Comparison of ENCODE assay signal across 14 cellular contexts in the genomic region with DNA sequence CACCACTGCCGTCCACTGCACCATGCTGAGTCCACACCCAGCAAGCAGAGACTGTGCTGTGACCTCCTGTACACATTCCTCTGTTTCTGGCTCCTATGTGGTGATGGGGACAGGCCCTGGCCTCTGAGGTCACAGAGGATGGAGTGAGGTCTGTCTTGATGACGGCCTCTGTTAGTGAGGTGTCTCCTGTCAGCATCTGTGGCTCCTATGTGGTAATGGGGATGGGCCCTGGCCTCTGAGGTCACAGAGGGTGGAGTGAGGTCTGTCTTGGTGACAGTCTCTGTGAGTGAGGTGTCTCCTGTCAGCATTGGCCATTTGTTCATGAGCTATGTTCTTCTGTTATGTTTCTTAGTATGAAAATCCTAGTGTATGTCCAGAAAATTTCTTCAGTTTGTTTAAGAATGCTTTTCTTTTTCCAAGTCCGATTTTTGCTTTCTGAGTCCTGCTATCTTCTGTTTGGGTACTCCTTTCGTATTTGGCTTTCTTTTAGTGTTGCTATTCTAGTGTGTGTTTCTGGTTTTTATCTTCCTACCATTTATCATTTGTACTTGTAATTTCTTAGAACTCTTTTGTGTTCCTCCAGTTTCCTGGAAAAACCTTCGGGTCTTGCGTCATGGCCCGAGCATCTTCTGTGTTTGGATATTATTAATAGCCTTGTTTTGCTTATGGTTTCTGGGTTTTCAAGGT. TPM values are rescaled to one million over a fixed set of nuclear protein-coding genes. Genes with fewer than 3 reads are reported as not detected.
DNase-seq lines count a peak whose midpoint lies in the region; ATAC-seq and TF ChIP-seq lines count a peak whose summit lies in the region.
"Had no signal": no experiment of that assay in that cellular context is flagged by ENCODE, and none has a peak within 500 bp of the region (broad histone marks: within the 10 kb centered on the region; RNA-seq: fewer than 3 reads in every experiment).

No MANE protein-coding gene starts in this region.

- no peaks in the 10 kb centered on the region for H3K9me3 ChIP-seq in heart right ventricle

- H3K27ac ChIP-seq in heart right ventricle, result peak overlapping the region in 7 of 10 donors; percentile 50 to 92 (median 89)

- ATAC-seq in heart right ventricle, result peak in 7 of 8 donors; percentile 43 to 77 (median 68)
- ATAC-seq in stimulated activated effector memory CD8-positive, alpha-beta T cell treated with anti-CD3 and anti-CD28 coated beads, Interleukin-12 subunit alpha, Interleukin-12 subunit beta, amount 100 ng/mL, for 72 hours, result peak; percentile 99
- ATAC-seq in GM19463 (IDR thresholded peaks at IDR 0.05; ENCODE audit: unreplicated experiment), result no peak
- ATAC-seq: GM12878 had no signal

- POLR2A ChIA-PET in activated CD4-positive, alpha-beta T cell treated with anti-CD3 and anti-CD28 coated beads, Interleukin-2, amount 10 ng/mL, durations not matched to agents 7 days and 5 days (lab: Charles Lee), result no interaction called here
- POLR2A ChIA-PET in activated CD4-positive, alpha-beta memory T cell treated with anti-CD3 and anti-CD28 coated beads for 36 hours (lab: Charles Lee), result interaction anchor here (1.1 kb wide), 1 partner anchor 17 kb away, joined by 3 read pairs; no protein-coding TSS in a partner anchor

- no peaks in the 10 kb centered on the region for H3K27me3 Mint-ChIP-seq in activated CD4-positive, alpha-beta T cell treated with anti-CD3 and anti-CD28 coated beads, Interleukin-2, amount 10 ng/mL, durations not matched to agents 7 days and 5 days
- H3K27me3 Mint-ChIP-seq in activated CD4-positive, alpha-beta memory T cell treated with anti-CD3 and anti-CD28 coated beads for 36 hours, result no peaks in the 10 kb centered on the region
- H3K27me3 Mint-ChIP-seq in mesothelial cell of epicardium (ENCODE audit: low read depth), result no peaks in the 10 kb centered on the region
- H3K27me3 Mint-ChIP-seq: activated B cell treated with CpG ODN at 0.5 μM for 24 hours had no signal

- peaks cover 3 to 93% (median 56%) of the 10 kb centered on the region in 9 donors for H3K4me1 ChIP-seq in heart right ventricle

- 38 to 47% methylated on average over 7 of the region's 7 CpGs for WGBS in heart right ventricle, 2 donors

- peaks cover 0 to 56% (median 5%) of the 10 kb centered on the region in 9 donors for H3K36me3 ChIP-seq in heart right ventricle

- peaks cover 15% of the 10 kb centered on the region for H3K36me3 Mint-ChIP-seq in activated CD4-positive, alpha-beta T cell treated with anti-CD3 and anti-CD28 coated beads, Interleukin-2, amount 10 ng/mL, durations not matched to agents 7 days and 5 days (ENCODE audit: low read depth)
- peaks cover 18% of the 10 kb centered on the region for H3K36me3 Mint-ChIP-seq in activated CD4-positive, alpha-beta memory T cell treated with anti-CD3 and anti-CD28 coated beads for 36 hours
- H3K36me3 Mint-ChIP-seq in stimulated activated effector memory CD8-positive, alpha-beta T cell treated with anti-CD3 and anti-CD28 coated beads, Interleukin-12 subunit alpha, Interleukin-12 subunit beta, amount 100 ng/mL, for 72 hours, result peaks cover 26% of the 10 kb centered on the region
- H3K36me3 Mint-ChIP-seq in mesothelial cell of epicardium, result peaks cover 11% of the 10 kb centered on the region

- intact Hi-C loops in activated CD4-positive, alpha-beta memory T cell treated with anti-CD3 and anti-CD28 coated beads for 36 hours (cut with micrococcal nuclease), result loop anchor here (1.0 kb wide), 2 partner anchors 10 to 187 kb away; no protein-coding TSS in a partner anchor
- intact Hi-C loops in heart right ventricle (cut with DNase I), result no loop called here

- TF ChIP-seq CTCF in heart right ventricle (IDR thresholded peaks at IDR 0.05) (no peak), mesothelial cell of epicardium (IDR thresholded peaks at IDR 0.05; ENCODE audit: unreplicated experiment) (no peak)

- H3K27ac Mint-ChIP-seq in activated CD4-positive, alpha-beta T cell treated with anti-CD3 and anti-CD28 coated beads, Interleukin-2, amount 10 ng/mL, durations not matched to agents 7 days and 5 days, result peak overlapping the region; percentile 91
- H3K27ac Mint-ChIP-seq in activated CD4-positive, alpha-beta memory T cell treated with anti-CD3 and anti-CD28 coated beads for 36 hours, result peak overlapping the region; percentile 94
- peak overlapping the region; percentile 91 for H3K27ac Mint-ChIP-seq in stimulated activated effector memory CD8-positive, alpha-beta T cell treated with anti-CD3 and anti-CD28 coated beads, Interleukin-12 subunit alpha, Interleukin-12 subunit beta, amount 100 ng/mL, for 72 hours
- H3K27ac Mint-ChIP-seq in mesothelial cell of epicardium, result no peak overlapping the region
- H3K27ac Mint-ChIP-seq: activated B cell treated with CpG ODN at 0.5 μM for 24 hours, nephron had no signal

- CTCF ChIA-PET in activated CD4-positive, alpha-beta T cell treated with anti-CD3 and anti-CD28 coated beads, Interleukin-2, amount 10 ng/mL, durations not matched to agents 7 days and 5 days (lab: Charles Lee), result interaction anchor here (1.8 kb wide), 1 partner anchor 17 kb away, joined by 5 read pairs; no protein-coding TSS in a partner anchor
- CTCF ChIA-PET in activated CD4-positive, alpha-beta memory T cell treated with anti-CD3 and anti-CD28 coated beads for 36 hours (lab: Charles Lee), result no interaction called here

- H3K4me3 Mint-ChIP-seq in activated CD4-positive, alpha-beta T cell treated with anti-CD3 and anti-CD28 coated beads, Interleukin-2, amount 10 ng/mL, durations not matched to agents 7 days and 5 days, result no peak overlapping the region
- H3K4me3 Mint-ChIP-seq in activated CD4-positive, alpha-beta memory T cell treated with anti-CD3 and anti-CD28 coated beads for 36 hours, result peak overlapping the region; percentile 33
- peak overlapping the region; percentile 42 for H3K4me3 Mint-ChIP-seq in stimulated activated effector memory CD8-positive, alpha-beta T cell treated with anti-CD3 and anti-CD28 coated beads, Interleukin-12 subunit alpha, Interleukin-12 subunit beta, amount 100 ng/mL, for 72 hours
- no peak overlapping the region for H3K4me3 Mint-ChIP-seq in mesothelial cell of epicardium
- H3K4me3 Mint-ChIP-seq: activated B cell treated with CpG ODN at 0.5 μM for 24 hours, nephron had no signal

- peaks cover 40% of the 10 kb centered on the region for H3K4me1 Mint-ChIP-seq in activated CD4-positive, alpha-beta T cell treated with anti-CD3 and anti-CD28 coated beads, Interleukin-2, amount 10 ng/mL, durations not matched to agents 7 days and 5 days
- H3K4me1 Mint-ChIP-seq in activated CD4-positive, alpha-beta memory T cell treated with anti-CD3 and anti-CD28 coated beads for 36 hours (ENCODE audit: low read depth), result peaks cover 45% of the 10 kb centered on the region
- peaks cover 46% of the 10 kb centered on the region for H3K4me1 Mint-ChIP-seq in stimulated activated effector memory CD8-positive, alpha-beta T cell treated with anti-CD3 and anti-CD28 coated beads, Interleukin-12 subunit alpha, Interleukin-12 subunit beta, amount 100 ng/mL, for 72 hours
- no peaks in the 10 kb centered on the region for H3K4me1 Mint-ChIP-seq in mesothelial cell of epicardium
- H3K4me1 Mint-ChIP-seq: nephron had no signal

- H3K27me3 ChIP-seq in heart right ventricle, result no peaks in the 10 kb centered on the region

- no peaks in the 10 kb centered on the region for H3K9me3 Mint-ChIP-seq in activated CD4-positive, alpha-beta T cell treated with anti-CD3 and anti-CD28 coated beads, Interleukin-2, amount 10 ng/mL, durations not matched to agents 7 days and 5 days
- no peaks in the 10 kb centered on the region for H3K9me3 Mint-ChIP-seq in activated CD4-positive, alpha-beta memory T cell treated with anti-CD3 and anti-CD28 coated beads for 36 hours
- H3K9me3 Mint-ChIP-seq in stimulated activated effector memory CD8-positive, alpha-beta T cell treated with anti-CD3 and anti-CD28 coated beads, Interleukin-12 subunit alpha, Interleukin-12 subunit beta, amount 100 ng/mL, for 72 hours, result no peaks in the 10 kb centered on the region
- no peaks in the 10 kb centered on the region for H3K9me3 Mint-ChIP-seq in mesothelial cell of epicardium
- H3K9me3 Mint-ChIP-seq: activated B cell treated with CpG ODN at 0.5 μM for 24 hours, nephron had no signal

- DNase-seq in activated CD4-positive, alpha-beta T cell treated with anti-CD3 and anti-CD28 coated beads, Interleukin-2, amount 10 ng/mL, durations not matched to agents 7 days and 5 days, result peak; percentile 58
- DNase-seq in activated CD4-positive, alpha-beta T cell treated with anti-CD3 and anti-CD28 coated beads for 48 hours, result no peak
- peak; percentile 75 for DNase-seq in activated CD4-positive, alpha-beta memory T cell treated with anti-CD3 and anti-CD28 coated beads for 36 hours
- DNase-seq in heart right ventricle, result peak in 1 of 2 donors; percentile 41
- no peak for DNase-seq in stimulated activated effector memory CD8-positive, alpha-beta T cell treated with anti-CD3 and anti-CD28 coated beads, Interleukin-12 subunit alpha, Interleukin-12 subunit beta, amount 100 ng/mL, for 72 hours (ENCODE audit: low spot score in 2 of 2)
- DNase-seq in iPS-NIHi11 (ENCODE audit: low spot score), result no peak
- no peak for DNase-seq in mesothelial cell of epicardium (ENCODE audit: low spot score in 2 of 2, unreplicated experiment in 2 of 2)
- DNase-seq: activated B cell treated with CpG ODN at 0.5 μM for 24 hours, DMS153, NCI-H510A treated with DMSO at 0.1 percent for 48 hours, SHP77 had no signal

- H3K4me3 ChIP-seq in heart right ventricle, result no peak overlapping the region
- H3K4me3 ChIP-seq: GM12878 had no signal

RNA-seq across cellular contexts. Expression of gene SNAP47, which starts 13.4 kb away (rescaled TPM):
- total RNA-seq in activated CD4-positive, alpha-beta T cell treated with anti-CD3 and anti-CD28 coated beads, Interleukin-2, amount 10 ng/mL, durations not matched to agents 7 days and 5 days, result 10 to 100 TPM; 30.3 TPM
- 10 to 100 TPM; 30.9 to 32.5 TPM for total RNA-seq in activated CD4-positive, alpha-beta memory T cell treated with anti-CD3 and anti-CD28 coated beads for 36 hours
- total RNA-seq in heart right ventricle, result 100 to 1,000 TPM in 1 of 10 donors, 10 to 100 TPM in 9; 23.2 to 102 (median 65.4) TPM
- polyA plus RNA-seq in heart right ventricle, result 10 to 100 TPM; 18.4 to 22.9 TPM
- 41.6 to 42.6 TPM (median 41.8 TPM) in 3 replicates for total RNA-seq in mesothelial cell of epicardium

RNA-seq across cellular contexts. Expression of gene JMJD4, which starts 13.5 kb away (rescaled TPM):
- 10 to 100 TPM; 15.4 to 20.0 TPM for total RNA-seq in activated CD4-positive, alpha-beta T cell treated with anti-CD3 and anti-CD28 coated beads, Interleukin-2, amount 10 ng/mL, durations not matched to agents 7 days and 5 days
- total RNA-seq in activated CD4-positive, alpha-beta memory T cell treated with anti-CD3 and anti-CD28 coated beads for 36 hours, result 10 to 100 TPM; 15.2 to 16.1 TPM
- total RNA-seq in heart right ventricle, result 10 to 100 TPM in 5 of 10 donors, 1 to 10 TPM in 5; 7.6 to 13.4 (median 9.9) TPM
- 10 to 100 TPM; 10.4 to 13.0 TPM for polyA plus RNA-seq in heart right ventricle
- total RNA-seq in mesothelial cell of epicardium, result 20.6 to 26.4 TPM (median 20.8 TPM) in 3 replicates

Comparison
In these comparisons a context has a peak if more than half of its experiments do, and no peak if none do; other contexts are left out.
1. DNase-seq: peak in activated CD4-positive, alpha-beta T cell treated with anti-CD3 and anti-CD28 coated beads, Interleukin-2, amount 10 ng/mL, durations not matched to agents 7 days and 5 days (single experiment) and activated CD4-positive, alpha-beta memory T cell treated with anti-CD3 and anti-CD28 coated beads for 36 hours (single experiment); none in activated CD4-positive, alpha-beta T cell treated with anti-CD3 and anti-CD28 coated beads for 48 hours (single experiment), stimulated activated effector memory CD8-positive, alpha-beta T cell treated with anti-CD3 and anti-CD28 coated beads, Interleukin-12 subunit alpha, Interleukin-12 subunit beta, amount 100 ng/mL, for 72 hours (0 of 2), iPS-NIHi11 (single experiment) and mesothelial cell of epicardium (0 of 2).
2. H3K4me3 Mint-ChIP-seq: peak in activated CD4-positive, alpha-beta memory T cell treated with anti-CD3 and anti-CD28 coated beads for 36 hours (single experiment) and stimulated activated effector memory CD8-positive, alpha-beta T cell treated with anti-CD3 and anti-CD28 coated beads, Interleukin-12 subunit alpha, Interleukin-12 subunit beta, amount 100 ng/mL, for 72 hours (single experiment); none in activated CD4-positive, alpha-beta T cell treated with anti-CD3 and anti-CD28 coated beads, Interleukin-2, amount 10 ng/mL, durations not matched to agents 7 days and 5 days (single experiment) and mesothelial cell of epicardium (single experiment).